8 cellular contexts compared by ENCODE assay signal in the genomic region with DNA sequence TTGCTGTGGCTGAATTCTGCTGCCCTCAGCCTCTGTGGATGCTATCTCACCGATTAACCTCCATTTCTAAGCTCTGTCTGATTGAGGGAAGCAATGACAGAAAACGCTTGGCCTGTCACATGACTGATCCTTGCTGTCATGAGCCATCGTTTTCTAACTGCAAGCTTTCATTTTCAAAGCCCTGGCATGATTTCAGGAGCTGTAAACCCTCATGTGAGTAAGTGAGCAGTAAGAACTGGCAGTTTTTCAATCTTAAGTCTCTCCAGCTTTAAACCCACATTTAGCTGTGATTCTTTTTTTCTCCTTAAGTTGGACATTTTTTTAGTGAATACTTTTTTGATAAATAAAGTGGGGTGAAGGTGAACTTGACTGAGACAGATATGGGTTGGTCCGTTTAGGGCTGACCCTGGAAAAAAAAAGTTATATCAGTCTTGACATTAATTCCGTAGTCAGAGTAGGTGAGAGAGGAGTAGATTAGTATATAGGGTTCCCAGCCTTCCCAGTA.
DNase-seq lines count a peak whose midpoint lies in the region; ATAC-seq, FAIRE-seq and TF ChIP-seq lines count a peak whose summit lies in the region.

No MANE protein-coding gene starts in this region.

- H3K4me3 ChIP-seq in DND-41 (ENCODE audit: low read depth in 1 of 2, low read length in 2 of 2) (no peak overlapping the region), fibroblast of villous mesenchyme (ENCODE audit: low read depth, low read length) (no peak overlapping the region), psoas muscle (peak overlapping the region; percentile 24)

- H3K27ac ChIP-seq in DND-41 (ENCODE audit: low read length) (no peak overlapping the region), psoas muscle (peak overlapping the region; percentile 31)

- no peak overlapping the region for H2AFZ ChIP-seq in DND-41 (ENCODE audit: low read depth, low read length)

- no peaks in the 10 kb centered on the region for H3K79me2 ChIP-seq in DND-41 (ENCODE audit: insufficient read depth, low read length)

- TF ChIP-seq CTCF in DND-41 (IDR thresholded peaks at IDR 0.05; ENCODE audit: borderline replicate concordance, extremely low read depth, low read length, poor library complexity, severe bottlenecking): no peak
- TF ChIP-seq CTCF in fibroblast of villous mesenchyme (IDR thresholded peaks at IDR 0.05; ENCODE audit: insufficient read depth, low read depth, low read length): no peak
- TF ChIP-seq CTCF in psoas muscle (IDR thresholded peaks at IDR 0.05): no peak

- no peak overlapping the region for H3K4me3 Mint-ChIP-seq in activated CD4-positive, alpha-beta T cell treated with anti-CD3 and anti-CD28 coated beads, Interleukin-2, amount 10 ng/mL, durations not matched to agents 24 days and 14 days

- TF ChIP-seq POLR2A in GM12892 (IDR thresholded peaks at IDR 0.05; ENCODE audit: low read depth, low read length): no peak

- no peaks in the 10 kb centered on the region for H3K36me3 Mint-ChIP-seq in activated CD4-positive, alpha-beta T cell treated with anti-CD3 and anti-CD28 coated beads, Interleukin-2, amount 10 ng/mL, durations not matched to agents 24 days and 14 days (ENCODE audit: low read depth)

- no peaks in the 10 kb centered on the region for H4K20me1 ChIP-seq in DND-41 (ENCODE audit: insufficient read depth, low read length)

- H3K9me3 ChIP-seq in DND-41 (ENCODE audit: insufficient read depth, low read length, severe bottlenecking): no peaks in the 10 kb centered on the region
- no peaks in the 10 kb centered on the region for H3K9me3 ChIP-seq in psoas muscle

- H3K9me3 Mint-ChIP-seq in activated CD4-positive, alpha-beta T cell treated with anti-CD3 and anti-CD28 coated beads, Interleukin-2, amount 10 ng/mL, durations not matched to agents 24 days and 14 days: no peaks in the 10 kb centered on the region

- intact Hi-C loops in psoas muscle (cut with DNase I): no loop called here
- intact Hi-C loops in activated CD4-positive, alpha-beta T cell treated with anti-CD3 and anti-CD28 coated beads, Interleukin-2, amount 10 ng/mL, durations not matched to agents 24 days and 14 days (cut with micrococcal nuclease): no loop called here

- no peak overlapping the region for H3K27ac Mint-ChIP-seq in activated CD4-positive, alpha-beta T cell treated with anti-CD3 and anti-CD28 coated beads, Interleukin-2, amount 10 ng/mL, durations not matched to agents 24 days and 14 days

- no peak for DNase-seq in DND-41
- DNase-seq in RPMI7951 (ENCODE audit: low read depth): peak; percentile 94
- peak; percentile 97 for DNase-seq in fibroblast of villous mesenchyme (ENCODE audit: low read depth)
- DNase-seq in psoas muscle: no peak
- no peak for DNase-seq in iPS-NIHi11 (ENCODE audit: low spot score)
- DNase-seq in activated CD4-positive, alpha-beta T cell treated with anti-CD3 and anti-CD28 coated beads, Interleukin-2, amount 10 ng/mL, durations not matched to agents 24 days and 14 days: no peak
- DNase-seq in activated CD8-positive, alpha-beta memory T cell treated with anti-CD3 and anti-CD28 coated beads for 24 hours: no peak
- no peak for DNase-seq in GM12892 (ENCODE audit: insufficient read length)

- H3K9ac ChIP-seq in DND-41 (ENCODE audit: low read depth, low read length): no peak overlapping the region

- H3K36me3 ChIP-seq in DND-41 (ENCODE audit: insufficient read depth, low read length): no peaks in the 10 kb centered on the region
- no peaks in the 10 kb centered on the region for H3K36me3 ChIP-seq in psoas muscle (ENCODE audit: insufficient read depth in 1 of 2, low read depth in 1 of 2)

- no peaks in the 10 kb centered on the region for H3K27me3 Mint-ChIP-seq in activated CD4-positive, alpha-beta T cell treated with anti-CD3 and anti-CD28 coated beads, Interleukin-2, amount 10 ng/mL, durations not matched to agents 24 days and 14 days

- H3K4me1 ChIP-seq in DND-41 (ENCODE audit: insufficient read depth, low read length): no peaks in the 10 kb centered on the region
- H3K4me1 ChIP-seq in psoas muscle: peaks cover 9% of the 10 kb centered on the region

- FAIRE-seq in GM12892 (lab: Jason Lieb, UNC): no peak

- 27 to 42% (median 35%) methylated on average over 5 of the region's 5 CpGs for WGBS in psoas muscle, 3 donors

- no peaks in the 10 kb centered on the region for H3K27me3 ChIP-seq in DND-41 (ENCODE audit: insufficient read depth, low read length, poor library complexity)
- H3K27me3 ChIP-seq in psoas muscle (ENCODE audit: insufficient read depth in 3 of 3, low read length in 2 of 3): no peaks in the 10 kb centered on the region

- H3K4me1 Mint-ChIP-seq in activated CD4-positive, alpha-beta T cell treated with anti-CD3 and anti-CD28 coated beads, Interleukin-2, amount 10 ng/mL, durations not matched to agents 24 days and 14 days: no peaks in the 10 kb centered on the region

- no peak overlapping the region for H3K4me2 ChIP-seq in DND-41 (ENCODE audit: insufficient read depth, low read length)

- ATAC-seq in DND-41 (ENCODE audit: insufficient read depth, low read depth) (peak; percentile 61), psoas muscle (peak; percentile 63 to 94 (median 82))

Comparison
In these comparisons a context has a peak if more than half of its experiments do, and no peak if none do; other contexts are left out.
1. DNase-seq: peak in RPMI7951 (single experiment) and fibroblast of villous mesenchyme (single experiment); none in DND-41 (single experiment), psoas muscle (0 of 2), iPS-NIHi11 (single experiment), activated CD4-positive, alpha-beta T cell treated with anti-CD3 and anti-CD28 coated beads, Interleukin-2, amount 10 ng/mL, durations not matched to agents 24 days and 14 days (single experiment), activated CD8-positive, alpha-beta memory T cell treated with anti-CD3 and anti-CD28 coated beads for 24 hours (single experiment) and GM12892 (single experiment).